ENCODE assay signal across 15 cellular contexts in the genomic region with DNA sequence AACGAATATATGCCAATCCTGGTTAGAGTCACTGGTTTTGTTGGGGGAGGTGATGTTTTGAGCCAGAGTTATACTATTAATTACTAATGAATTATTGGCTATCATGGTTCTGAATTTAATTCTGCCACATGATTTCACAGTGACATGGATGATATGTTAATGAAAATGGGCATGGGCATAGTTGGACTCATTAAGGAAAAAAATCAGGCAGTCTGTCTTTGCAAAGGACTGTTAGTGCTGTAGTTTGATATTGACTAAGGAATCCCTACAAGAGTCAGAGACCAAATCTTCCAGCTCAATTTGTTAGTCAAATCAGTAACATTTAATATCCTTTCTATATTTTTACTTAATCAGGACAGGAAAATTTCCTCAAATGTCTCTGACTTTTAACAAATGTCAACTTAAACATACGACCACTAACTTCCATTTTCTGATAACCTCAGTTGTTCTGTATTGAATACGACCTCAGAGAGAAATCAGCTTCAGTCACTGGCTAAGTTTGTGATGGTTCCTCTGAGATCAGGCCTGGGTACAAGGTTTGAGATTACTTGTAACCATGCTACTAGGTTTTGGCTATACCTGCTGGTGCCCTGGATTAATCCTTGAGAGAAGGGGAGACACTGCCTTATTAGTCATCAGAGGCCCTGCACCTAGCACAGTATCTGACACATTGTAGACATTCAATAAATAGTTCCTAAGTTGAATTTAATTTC. TPM values are rescaled to one million over a fixed set of nuclear protein-coding genes. Genes with fewer than 3 reads are reported as not detected.
DNase-seq lines count a peak whose midpoint lies in the region; ATAC-seq, FAIRE-seq and TF ChIP-seq lines count a peak whose summit lies in the region.
"Had no signal": no experiment of that assay in that cellular context is flagged by ENCODE, and none has a peak within 500 bp of the region (broad histone marks: within the 10 kb centered on the region; RNA-seq: fewer than 3 reads in every experiment).

No MANE protein-coding gene starts in this region.

- no CpG with 5 or more reads among the region's 3 CpGs for WGBS in trophoblast cell (ENCODE audit: extremely low coverage, insufficient coverage, insufficient read length)

- peak; percentile 60 for ATAC-seq in esophagus mucosa
- ATAC-seq in HG02623 (IDR thresholded peaks at IDR 0.05; ENCODE audit: unreplicated experiment) = no peak
- ATAC-seq in HG03045 (IDR thresholded peaks at IDR 0.05; ENCODE audit: unreplicated experiment) = no peak
- ATAC-seq: HCT116 had no signal

- no peak overlapping the region for H2AFZ ChIP-seq in trophoblast cell (ENCODE audit: insufficient read depth, low read length, poor library complexity)

- no peak overlapping the region for H3K14ac ChIP-seq in trophoblast cell (ENCODE audit: low read length)

- H3K9ac ChIP-seq in trophoblast cell (ENCODE audit: low read length) = no peak overlapping the region

- H2AK5ac ChIP-seq in trophoblast cell (ENCODE audit: low read length) = no peak overlapping the region

- H3K9me3 ChIP-seq in trophoblast cell (ENCODE audit: insufficient read depth, low read depth, low read length) = no peaks in the 10 kb centered on the region
- no peaks in the 10 kb centered on the region for H3K9me3 ChIP-seq in Peyer's patch
- H3K9me3 ChIP-seq: SJCRH30, tibial artery had no signal

- TF ChIP-seq CTCF in Peyer's patch (IDR thresholded peaks at IDR 0.05) = peak in 1 of 6 experiments; percentile 2

- H3K4me1 ChIP-seq in trophoblast cell (ENCODE audit: control insufficient read depth in 1 of 2, insufficient read depth in 2 of 2, low read length in 2 of 2) = no peaks in the 10 kb centered on the region
- H3K4me1 ChIP-seq in Peyer's patch = peaks cover 0 to 1% (median 0%) of the 10 kb centered on the region in 4 donors

- no peak overlapping the region for H4K8ac ChIP-seq in trophoblast cell (ENCODE audit: low read depth, low read length)

- H3K4me2 ChIP-seq in trophoblast cell (ENCODE audit: low read length) = no peak overlapping the region

- H3K23ac ChIP-seq in trophoblast cell (ENCODE audit: low read length) = no peak overlapping the region

- no peak overlapping the region for H3K18ac ChIP-seq in trophoblast cell (ENCODE audit: low read length)

- H3K79me1 ChIP-seq in trophoblast cell (ENCODE audit: low read length) = no peaks in the 10 kb centered on the region

- no peak overlapping the region for H2BK5ac ChIP-seq in trophoblast cell (ENCODE audit: low read depth, low read length, poor library complexity)

- H4K91ac ChIP-seq in trophoblast cell (ENCODE audit: low read depth, low read length) = no peak overlapping the region

- H4K12ac ChIP-seq in trophoblast cell (ENCODE audit: low read depth, low read length) = no peak overlapping the region

- no peaks in the 10 kb centered on the region for H3K27me3 ChIP-seq in trophoblast cell (ENCODE audit: insufficient read depth, low read length)
- H3K27me3 ChIP-seq in Peyer's patch = no peaks in the 10 kb centered on the region
- H3K27me3 ChIP-seq: SJCRH30, tibial artery had no signal

- H3K79me2 ChIP-seq in trophoblast cell (ENCODE audit: control insufficient read depth, insufficient read depth, low read length, poor library complexity) = no peaks in the 10 kb centered on the region

- H3K4ac ChIP-seq in trophoblast cell (ENCODE audit: low read depth, low read length) = no peak overlapping the region

- no peak overlapping the region for H2BK120ac ChIP-seq in trophoblast cell (ENCODE audit: insufficient read depth, low read length, poor library complexity)

- H2BK12ac ChIP-seq in trophoblast cell (ENCODE audit: low read length) = no peak overlapping the region

- no peak overlapping the region for H3K4me3 ChIP-seq in trophoblast cell (ENCODE audit: low read depth, low read length)
- no peak overlapping the region for H3K4me3 ChIP-seq in Peyer's patch
- H3K4me3 ChIP-seq: SJCRH30, tibial artery had no signal

- DNase-seq in GM18507 (ENCODE audit: extremely low spot score, insufficient read length, low read depth) = no peak
- peak; percentile 33 to 62 for DNase-seq in trophoblast cell
- no peak for DNase-seq in germinal center (ENCODE audit: low spot score)
- DNase-seq in Peyer's patch = no peak
- DNase-seq: activated T-cell treated with anti-CD3 and anti-CD28 coated beads, Interleukin-2, amount 50 U/mL, for 4 hours; aorta; NCI-H1105 treated with DMSO at 0.1 percent for 48 hours; NCI-H510A treated with DMSO at 0.1 percent for 48 hours; SJCRH30; tibial artery had no signal

- TF ChIP-seq POLR2A in Peyer's patch (IDR thresholded peaks at IDR 0.05) = no peak

- peak; percentile 9 for FAIRE-seq in GM18507 (lab: Jason Lieb, UNC)

- H3K27ac ChIP-seq in trophoblast cell (ENCODE audit: low read depth, low read length) (no peak overlapping the region), Peyer's patch (no peak overlapping the region)
- H3K27ac ChIP-seq: SJCRH30, tibial artery had no signal

- H3K36me3 ChIP-seq in trophoblast cell (ENCODE audit: control insufficient read depth in 1 of 2, insufficient read depth in 2 of 2, low read length in 2 of 2) = peaks cover 3 to 10% of the 10 kb centered on the region in 2 experiments
- H3K36me3 ChIP-seq in Peyer's patch = peaks cover 0 to 46% (median 0%) of the 10 kb centered on the region in 3 donors

TF ChIP-seq in PFSK-1, 5 proteins besides CTCF, POLR2A, EP300 and RAD21:
- TF ChIP-seq TAF1 (IDR thresholded peaks at IDR 0.05; ENCODE audit: borderline replicate concordance, insufficient read depth, low read length) (no peak), POLR2AphosphoS5 (IDR thresholded peaks at IDR 0.05; ENCODE audit: low read depth, low read length) (0 out of 2 replicates have a peak, but pooled peaks have one; percentile 18)

RNA-seq across cellular contexts. Expression of a gene that starts 13.3 kb away (rescaled TPM):
- polyA plus RNA-seq in PFSK-1 (2012; ENCODE audit: insufficient read length, low read depth) = 1.9 TPM
- total RNA-seq in esophagus mucosa (56.3 TPM), Peyer's patch (10 to 100 TPM; 37.1 to 70.1 (median 52.9) TPM)
- 5.7 and 6.0 TPM in 2 replicates for polyA plus RNA-seq in trophoblast cell (2013)

Comparison
In these comparisons a context has a peak if more than half of its experiments do, and no peak if none do; other contexts are left out.
1. DNase-seq: peak in trophoblast cell (2 of 2); none in GM18507 (single experiment), germinal center (single experiment) and Peyer's patch (0 of 3).